In genomic region chr2:202639233-202639632, GRCh38 we compare ENCODE assay signal across 15 cellular contexts. TPM values are rescaled to one million over a fixed set of nuclear protein-coding genes. Genes with fewer than 3 reads are reported as not detected.
DNase-seq lines count a peak whose midpoint lies in the region; ATAC-seq, FAIRE-seq and TF ChIP-seq lines count a peak whose summit lies in the region.
"Had no signal": no experiment of that assay in that cellular context is flagged by ENCODE, and none has a peak within 500 bp of the region (broad histone marks: within the 10 kb centered on the region; RNA-seq: fewer than 3 reads in every experiment).

No MANE protein-coding gene starts in this region.

- H3K4me3 ChIP-seq in right atrium auricular region, result no peak overlapping the region
- H3K4me3 ChIP-seq: K562, ovary had no signal

- H3K27ac ChIP-seq in foreskin keratinocyte, result peak overlapping the region; percentile 56
- no peak overlapping the region for H3K27ac ChIP-seq in right atrium auricular region
- H3K27ac ChIP-seq: ovary, VCaP had no signal

- CTCF ChIA-PET in activated B cell treated with CpG ODN at 0.5 μM for 24 hours (lab: Charles Lee), result no interaction called here

- intact Hi-C loops in activated B cell treated with CpG ODN at 0.5 μM for 24 hours (cut with micrococcal nuclease), result loop anchor here (5.0 kb wide), 1 partner anchor 372 kb away; the partner anchor contains the start of gene NOP58

- no peak for FAIRE-seq in frontal cortex (lab: Jason Lieb, UNC)
- FAIRE-seq: K562 had no signal

- no peaks in the 10 kb centered on the region for H3K27me3 Mint-ChIP-seq in stimulated activated naive CD8-positive, alpha-beta T cell treated with anti-CD3 and anti-CD28 coated beads, Interleukin-15, Interleukin-2, amounts not matched to agents 100 ng/mL and 50 ng/mL, for 24 hours
- H3K27me3 Mint-ChIP-seq in activated B cell treated with CpG ODN at 0.5 μM for 24 hours, result no peaks in the 10 kb centered on the region
- H3K27me3 Mint-ChIP-seq in stimulated activated naive CD8-positive, alpha-beta T cell treated with anti-CD3 and anti-CD28 coated beads, Interleukin-15, amount 100 ng/mL, for 72 hours, result no peaks in the 10 kb centered on the region

- no peak for ATAC-seq in stimulated activated naive CD8-positive, alpha-beta T cell treated with anti-CD3 and anti-CD28 coated beads, Interleukin-15, Interleukin-2, amounts not matched to agents 100 U/mL and 50 U/mL, for 24 hours
- ATAC-seq in activated B cell treated with CpG ODN at 0.5 μM for 24 hours (ENCODE audit: low read depth) (no peak), foreskin keratinocyte (no peak)
- no peak for ATAC-seq in stimulated activated naive CD8-positive, alpha-beta T cell treated with anti-CD3 and anti-CD28 coated beads, Interleukin-15, amount 100 ng/mL, for 72 hours
- ATAC-seq: K562 had no signal

- H3K4me3 Mint-ChIP-seq in stimulated activated naive CD8-positive, alpha-beta T cell treated with anti-CD3 and anti-CD28 coated beads, Interleukin-15, Interleukin-2, amounts not matched to agents 100 ng/mL and 50 ng/mL, for 24 hours, result peak overlapping the region; percentile 83
- no peak overlapping the region for H3K4me3 Mint-ChIP-seq in activated B cell treated with CpG ODN at 0.5 μM for 24 hours
- H3K4me3 Mint-ChIP-seq in stimulated activated naive CD8-positive, alpha-beta T cell treated with anti-CD3 and anti-CD28 coated beads, Interleukin-15, amount 100 ng/mL, for 72 hours, result peak overlapping the region; percentile 55 to 90

- H3K27me3 ChIP-seq in foreskin keratinocyte, result no peaks in the 10 kb centered on the region
- no peaks in the 10 kb centered on the region for H3K27me3 ChIP-seq in right atrium auricular region
- H3K27me3 ChIP-seq: ovary had no signal

- H3K9me3 Mint-ChIP-seq in stimulated activated naive CD8-positive, alpha-beta T cell treated with anti-CD3 and anti-CD28 coated beads, Interleukin-15, Interleukin-2, amounts not matched to agents 100 ng/mL and 50 ng/mL, for 24 hours, result no peaks in the 10 kb centered on the region
- no peaks in the 10 kb centered on the region for H3K9me3 Mint-ChIP-seq in activated B cell treated with CpG ODN at 0.5 μM for 24 hours
- no peaks in the 10 kb centered on the region for H3K9me3 Mint-ChIP-seq in stimulated activated naive CD8-positive, alpha-beta T cell treated with anti-CD3 and anti-CD28 coated beads, Interleukin-15, amount 100 ng/mL, for 72 hours

- H3K36me3 Mint-ChIP-seq in stimulated activated naive CD8-positive, alpha-beta T cell treated with anti-CD3 and anti-CD28 coated beads, Interleukin-15, Interleukin-2, amounts not matched to agents 100 ng/mL and 50 ng/mL, for 24 hours (ENCODE audit: low read depth), result no peaks in the 10 kb centered on the region
- H3K36me3 Mint-ChIP-seq in activated B cell treated with CpG ODN at 0.5 μM for 24 hours (ENCODE audit: low read depth), result peaks cover 17% of the 10 kb centered on the region

- H3K36me3 ChIP-seq in right atrium auricular region, result no peaks in the 10 kb centered on the region
- H3K36me3 ChIP-seq: ovary had no signal

- H3K4me1 ChIP-seq in foreskin keratinocyte (peaks cover 16% of the 10 kb centered on the region), right atrium auricular region (peaks cover 0 to 29% of the 10 kb centered on the region in 2 donors)

- DNase-seq in stimulated activated naive CD8-positive, alpha-beta T cell treated with anti-CD3 and anti-CD28 coated beads, Interleukin-15, Interleukin-2, amounts not matched to agents 100 U/mL and 50 U/mL, for 24 hours, result no peak
- DNase-seq in activated B cell treated with CpG ODN at 0.5 μM for 24 hours (no peak), foreskin keratinocyte (no peak), right atrium auricular region (ENCODE audit: low spot score) (no peak), LoVo (ENCODE audit: low spot score) (no peak), frontal cortex (ENCODE audit: low spot score in 2 of 2) (no peak)
- no peak for DNase-seq in stimulated activated naive CD8-positive, alpha-beta T cell treated with anti-CD3 and anti-CD28 coated beads, Interleukin-15, amount 100 ng/mL, for 72 hours
- DNase-seq: H7; NCI-H1048; NCI-H2081; ovary; stimulated activated CD4-positive, alpha-beta T cell treated with anti-CD3 and anti-CD28 coated beads, Interleukin-2, amount 100 ng/mL, for 48 hours had no signal

- peak overlapping the region; percentile 87 for H3K27ac Mint-ChIP-seq in stimulated activated naive CD8-positive, alpha-beta T cell treated with anti-CD3 and anti-CD28 coated beads, Interleukin-15, Interleukin-2, amounts not matched to agents 100 ng/mL and 50 ng/mL, for 24 hours
- H3K27ac Mint-ChIP-seq in activated B cell treated with CpG ODN at 0.5 μM for 24 hours, result peak overlapping the region; percentile 76
- peak overlapping the region; percentile 85 to 98 for H3K27ac Mint-ChIP-seq in stimulated activated naive CD8-positive, alpha-beta T cell treated with anti-CD3 and anti-CD28 coated beads, Interleukin-15, amount 100 ng/mL, for 72 hours

- peaks cover 61% of the 10 kb centered on the region for H3K4me1 Mint-ChIP-seq in stimulated activated naive CD8-positive, alpha-beta T cell treated with anti-CD3 and anti-CD28 coated beads, Interleukin-15, Interleukin-2, amounts not matched to agents 100 ng/mL and 50 ng/mL, for 24 hours (ENCODE audit: low read depth)
- peaks cover 64% of the 10 kb centered on the region for H3K4me1 Mint-ChIP-seq in activated B cell treated with CpG ODN at 0.5 μM for 24 hours
- H3K4me1 Mint-ChIP-seq in stimulated activated naive CD8-positive, alpha-beta T cell treated with anti-CD3 and anti-CD28 coated beads, Interleukin-15, amount 100 ng/mL, for 72 hours, result peaks cover 41% of the 10 kb centered on the region

- TF ChIP-seq CTCF in activated B cell treated with CpG ODN at 0.5 μM for 24 hours (IDR thresholded peaks at IDR 0.05) (no peak), foreskin keratinocyte (conservative IDR thresholded peaks at IDR 0.05) (no peak), right atrium auricular region (IDR thresholded peaks at IDR 0.05) (no peak)

- POLR2A ChIA-PET in activated B cell treated with CpG ODN at 0.5 μM for 24 hours (lab: Charles Lee), result interaction anchor here (1.0 kb wide), 1 partner anchor 66 kb away, joined by 3 read pairs; no protein-coding TSS in a partner anchor

- no peaks in the 10 kb centered on the region for H3K9me3 ChIP-seq in right atrium auricular region
- H3K9me3 ChIP-seq: ovary had no signal

RNA-seq across cellular contexts. Expression of gene FAM117B, which starts 4.5 kb away (rescaled TPM):
- 21.3 and 22.5 TPM in 2 replicates for total RNA-seq in activated B cell treated with CpG ODN at 0.5 μM for 24 hours
- 2.6 and 3.0 TPM in 2 replicates for total RNA-seq in foreskin keratinocyte
- 0.75 and 0.78 TPM in 2 replicates for polyA plus RNA-seq in foreskin keratinocyte
- 1 to 10 TPM; 3.3 to 5.2 TPM for total RNA-seq in right atrium auricular region
- total RNA-seq in frontal cortex, result 45.7 TPM
